Comparison of ENCODE assay signal across 20 cellular contexts in the genomic region with DNA sequence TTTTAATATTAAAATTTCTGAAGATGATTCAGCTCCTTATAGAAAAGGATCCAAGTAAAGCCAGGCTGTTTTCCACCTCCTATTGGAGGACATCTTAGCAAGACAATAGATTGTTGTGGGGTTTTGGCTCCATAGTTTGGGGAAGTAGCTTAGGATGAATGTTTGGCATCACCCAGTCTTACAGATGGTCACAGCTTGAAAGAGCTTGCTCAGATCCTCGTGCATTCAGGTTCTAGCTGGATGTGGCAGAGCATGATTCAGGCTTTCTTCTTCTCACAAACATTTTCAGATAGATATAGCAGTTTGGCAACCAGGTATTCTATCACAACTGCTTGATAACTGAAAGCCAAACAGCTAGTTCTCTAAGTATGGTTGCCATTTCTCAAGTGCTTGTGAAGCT.
"Had no signal": no experiment of that assay in that cellular context is flagged by ENCODE, and none has a peak within 500 bp of the region (broad histone marks: within the 10 kb centered on the region; RNA-seq: fewer than 3 reads in every experiment).

No MANE protein-coding gene starts in this region.

- H3K4me3 ChIP-seq: MG63 had no signal

- ATAC-seq: HepG2, SK-N-SH treated with all-trans-retinoic acid at 6 μM for 48 hours had no signal

- DNase-seq: IMR-90, Karpas-422, KG1, MG63, NCI-H1092, NCI-H1105 treated with DMSO at 0.1 percent for 48 hours, NCI-H1417 treated with DMSO at 0.1 percent for 48 hours, NCI-H146, NCI-H1694 treated with DMSO at 0.1 percent for 48 hours, NCI-H1930, NCI-H2081, NCI-H2107, NCI-H2227 treated with DMSO at 0.1 percent for 48 hours, NCI-H524, NCI-H69, NCI-H774, RPMI8226, SHP77 had no signal

- H3K36me3 ChIP-seq: MG63 had no signal

- H3K27me3 ChIP-seq: MG63 had no signal
